In the genomic region with DNA sequence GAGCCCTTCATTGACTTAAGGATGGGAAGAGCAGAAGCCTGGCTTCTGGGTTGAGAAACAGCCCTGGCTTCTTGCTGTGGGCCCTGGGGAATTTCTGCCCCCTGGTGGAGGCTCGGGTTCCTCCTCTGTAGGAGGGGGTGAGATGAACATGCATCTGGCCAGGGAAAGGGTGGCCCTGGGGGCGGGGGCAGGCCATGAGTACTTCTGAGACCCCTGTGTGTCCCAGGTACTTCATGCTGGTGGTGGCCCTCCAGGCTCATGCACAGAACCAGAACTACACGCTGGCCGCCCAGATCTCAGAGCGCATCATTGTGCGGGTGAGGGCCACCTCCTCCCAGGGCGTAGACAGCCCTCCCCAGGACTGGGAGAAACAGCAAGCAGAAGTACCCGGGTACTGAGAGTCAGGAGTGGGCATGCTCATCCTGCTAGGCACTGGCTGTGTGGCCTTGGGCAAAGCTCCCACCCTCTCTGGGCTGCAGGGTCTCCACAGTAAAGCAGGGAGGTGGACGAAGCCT, we compare ENCODE assay signal across 1 cellular context.
TF ChIP-seq lines count a peak whose summit lies in the region.

No MANE protein-coding gene starts in this region.

TF ChIP-seq in HEK293, 187 proteins besides CTCF, POLR2A, EP300 and RAD21 (continued from another document):
- TF ChIP-seq ZNF426 (tag by site-specific recombination; IDR thresholded peaks at IDR 0.05), result no peak
- no peak for TF ChIP-seq ZNF292 (tag by site-specific recombination; IDR thresholded peaks at IDR 0.05; ENCODE audit: borderline replicate concordance, low read depth)
- no peak for TF ChIP-seq ZNF571 (tag by site-specific recombination; IDR thresholded peaks at IDR 0.05)
- no peak for TF ChIP-seq KLF1 (tag by site-specific recombination; IDR thresholded peaks at IDR 0.05)
- no peak for TF ChIP-seq SP2 (tag by site-specific recombination; IDR thresholded peaks at IDR 0.05)
- TF ChIP-seq ZNF837 (tag by site-specific recombination; IDR thresholded peaks at IDR 0.05), result no peak
